Comparison of ENCODE assay signal across 1 cellular context in genomic region chr13:111951982-111952565, GRCh38.
TF ChIP-seq lines count a peak whose summit lies in the region.

No MANE protein-coding gene starts in this region.

TF ChIP-seq in H1, 55 proteins besides CTCF, POLR2A, EP300 and RAD21 (continued from another document):
- no peak for TF ChIP-seq CHD2 (IDR thresholded peaks at IDR 0.05; ENCODE audit: low read length)
- TF ChIP-seq NANOG (IDR thresholded peaks at IDR 0.05; ENCODE audit: insufficient read depth, low read depth, low read length, poor library complexity, severe bottlenecking), result no peak
- no peak for TF ChIP-seq TAF1 (IDR thresholded peaks at IDR 0.05; ENCODE audit: low read depth, low read length)
- TF ChIP-seq SAP30 (IDR thresholded peaks at IDR 0.05; ENCODE audit: insufficient read depth, insufficient replicate concordance, low read length), result no peak
- TF ChIP-seq FOSL1 (IDR thresholded peaks at IDR 0.05; ENCODE audit: insufficient read depth, low read depth, low read length), result no peak
- no peak for TF ChIP-seq JUN (IDR thresholded peaks at IDR 0.05; ENCODE audit: low read depth, low read length)
